In the genomic region with DNA sequence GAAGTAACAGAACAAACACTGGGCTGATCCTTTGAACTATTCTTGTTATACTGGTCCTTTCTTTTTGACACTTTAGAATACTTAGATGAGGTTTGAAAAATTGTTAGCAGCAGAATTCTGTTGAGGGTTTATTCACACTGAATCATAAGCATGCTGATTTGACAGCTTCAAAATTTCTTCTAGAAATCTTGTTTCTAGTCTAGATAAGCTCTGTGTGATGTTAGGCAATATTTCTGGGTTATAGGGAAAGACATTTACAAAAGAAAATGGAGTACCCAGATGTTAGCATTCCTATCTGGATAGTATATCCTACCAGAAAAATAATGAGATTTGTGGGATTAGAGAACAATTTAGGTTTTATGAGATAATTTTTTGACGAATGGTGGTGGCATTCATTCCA, we compare ENCODE assay signal across 35 cellular contexts.
"Had no signal": no experiment of that assay in that cellular context is flagged by ENCODE, and none has a peak within 500 bp of the region (broad histone marks: within the 10 kb centered on the region; RNA-seq: fewer than 3 reads in every experiment).

No MANE protein-coding gene starts in this region.

- DNase-seq: activated effector memory CD4-positive, alpha-beta T cell treated with anti-CD3 and anti-CD28 coated beads, Interleukin-2, amount 50 U/mL, for 16 hours; activated effector memory CD4-positive, alpha-beta T cell treated with Interleukin-2 at 50 U/mL for 16 hours; activated gamma-delta T cell; activated gamma-delta T cell treated with Interleukin-2 at 50 U/mL for 16 hours; activated naive CD4-positive, alpha-beta T cell; activated naive CD4-positive, alpha-beta T cell treated with anti-CD3 and anti-CD28 coated beads for 36 hours; activated naive CD4-positive, alpha-beta T cell treated with anti-CD3 and anti-CD28 coated beads, Interleukin-2, amount 10 ng/mL, durations not matched to agents 7 days and 5 days; activated naive CD4-positive, alpha-beta T cell treated with anti-CD3 and anti-CD28 coated beads, Interleukin-2, amount 50 U/mL, for 16 hours; activated naive CD4-positive, alpha-beta T cell treated with Interleukin-2 at 50 U/mL for 16 hours; activated naive CD8-positive, alpha-beta T cell treated with anti-CD3 and anti-CD28 coated beads for 36 hours; activated naive CD8-positive, alpha-beta T cell treated with anti-CD3 and anti-CD28 coated beads, Interleukin-2, amount 10 ng/mL, durations not matched to agents 7 days and 5 days; activated naive CD8-positive, alpha-beta T cell treated with anti-CD3 and anti-CD28 coated beads, Interleukin-2, amount 50 U/mL, for 24 hours; activated T-cell treated with anti-CD3 and anti-CD28 coated beads, Interleukin-2, amount 50 U/mL, for 1 hour; activated T-cell treated with anti-CD3 and anti-CD28 coated beads, Interleukin-2, amount 50 U/mL, for 24 hours; activated T-cell treated with anti-CD3 and anti-CD28 coated beads, Interleukin-2, amount 50 U/mL, for 4 hours; activated T-cell treated with anti-CD3 and anti-CD28 coated beads, Interleukin-2, amount 50 U/mL, for 48 hours; activated T-cell treated with anti-CD3 and anti-CD28 coated beads, Interleukin-2, amount 50 U/mL, for 72 hours; adrenal gland; amniotic stem cell; anterior cingulate cortex; aorta; body of pancreas; brain microvascular endothelial cell; caudate nucleus; central memory CD4-positive, alpha-beta T cell; cerebellar nuclear complex; colonic mucosa had no signal

- H3K9me3 ChIP-seq: adrenal gland, ascending aorta, body of pancreas, breast epithelium, colonic mucosa had no signal

- FAIRE-seq: astrocyte, bronchial epithelial cell, colon had no signal

- H3K27me3 ChIP-seq: adrenal gland, ascending aorta, body of pancreas, brain microvascular endothelial cell, breast epithelium, cardiac muscle cell, colonic mucosa had no signal

- H3K36me3 ChIP-seq: adrenal gland, ascending aorta, brain microvascular endothelial cell, breast epithelium, cardiac muscle cell, colonic mucosa had no signal

- ATAC-seq: activated naive CD4-positive, alpha-beta T cell treated with anti-CD3 and anti-CD28 coated beads, Interleukin-2, amount 50 U/mL, for 72 hours; activated naive CD8-positive, alpha-beta T cell treated with anti-CD3 and anti-CD28 coated beads, Interleukin-2, amount 50 U/mL, for 24 hours; activated T-cell treated with anti-CD3 and anti-CD28 coated beads, Interleukin-2, amount 50 U/mL, for 4 hours; activated T-cell treated with anti-CD3 and anti-CD28 coated beads, Interleukin-2, amount 50 U/mL, for 72 hours; activated T-helper 17 cell treated with anti-CD3 and anti-CD28 coated beads, Interleukin-2, amount 50 U/mL, for 72 hours; body of pancreas had no signal

- H3K4me1 ChIP-seq: breast epithelium, colonic mucosa had no signal

- H3K4me3 ChIP-seq: adrenal gland, ascending aorta, body of pancreas, breast epithelium, cardiac muscle cell, colonic mucosa had no signal

- H3K27ac ChIP-seq: adrenal gland, body of pancreas, brain microvascular endothelial cell, breast epithelium, cardiac muscle cell, colonic mucosa had no signal
